8 cellular contexts compared by ENCODE assay signal in genomic region chr5:115170128-115170923, GRCh38. TPM values are rescaled to one million over a fixed set of nuclear protein-coding genes. Genes with fewer than 3 reads are reported as not detected.
DNase-seq lines count a peak whose midpoint lies in the region; ATAC-seq and TF ChIP-seq lines count a peak whose summit lies in the region.

No MANE protein-coding gene starts in this region.

- H3K27me3 ChIP-seq in ovary = no peaks in the 10 kb centered on the region

- TF ChIP-seq CTCF in fibroblast of villous mesenchyme (IDR thresholded peaks at IDR 0.05; ENCODE audit: insufficient read depth, low read depth, low read length) (no peak), ovary (IDR thresholded peaks at IDR 0.05) (no peak)

- no peak overlapping the region for H3K27ac ChIP-seq in ovary

- H3K36me3 Mint-ChIP-seq in activated CD4-positive, alpha-beta memory T cell treated with anti-CD3 and anti-CD28 coated beads for 36 hours = peaks cover 6% of the 10 kb centered on the region

- peaks cover 58% of the 10 kb centered on the region for H3K27me3 Mint-ChIP-seq in activated CD4-positive, alpha-beta memory T cell treated with anti-CD3 and anti-CD28 coated beads for 36 hours

- WGBS in ovary, 3 donors = 2 to 3% (median 2%) methylated on average over 39 to 70 of the region's 70 CpGs

- POLR2A ChIA-PET in activated CD4-positive, alpha-beta memory T cell treated with anti-CD3 and anti-CD28 coated beads for 36 hours (lab: Charles Lee) = no interaction called here

- TF ChIP-seq POLR2A in ovary (IDR thresholded peaks at IDR 0.05) = no peak

- peaks cover 12% of the 10 kb centered on the region for H3K9me3 Mint-ChIP-seq in activated CD4-positive, alpha-beta memory T cell treated with anti-CD3 and anti-CD28 coated beads for 36 hours

- intact Hi-C loops in activated CD4-positive, alpha-beta memory T cell treated with anti-CD3 and anti-CD28 coated beads for 36 hours (cut with micrococcal nuclease) = loop anchor here (1.0 to 5.0 kb wide), 6 partner anchors 9 to 457 kb away; partner anchors contain the start of genes CCDC112, FEM1C, PGGT1B and TMED7
- intact Hi-C loops in ovary (cut with DNase I) = no loop called here

- peaks cover 7% of the 10 kb centered on the region for H3K4me1 ChIP-seq in ovary (ENCODE audit: insufficient read depth)

- no peaks in the 10 kb centered on the region for H3K36me3 ChIP-seq in ovary

- H3K4me3 Mint-ChIP-seq in activated CD4-positive, alpha-beta memory T cell treated with anti-CD3 and anti-CD28 coated beads for 36 hours = peak overlapping the region; percentile 79

- no peaks in the 10 kb centered on the region for H3K9me3 ChIP-seq in ovary

- H3K4me3 ChIP-seq in fibroblast of villous mesenchyme (ENCODE audit: low read depth, low read length) (peak overlapping the region; percentile 82), ovary (peak overlapping the region; percentile 56)

- DNase-seq in COR-L47 (lab: John Stamatoyannopoulos, UW) (peak; percentile 82), fibroblast of villous mesenchyme (ENCODE audit: low read depth) (peak; percentile 39), ovary (peak in 1 of 5 donors; percentile 18), GF-D8 (lab: John Stamatoyannopoulos, UW) (no peak), mesenteric fat pad (ENCODE audit: low spot score) (no peak)
- peak; percentile 31 for DNase-seq in activated CD4-positive, alpha-beta memory T cell treated with anti-CD3 and anti-CD28 coated beads for 36 hours

- ATAC-seq in GM19455 (IDR thresholded peaks at IDR 0.05; ENCODE audit: unreplicated experiment) = peak; percentile 61
- ATAC-seq in HG03439 (IDR thresholded peaks at IDR 0.05; ENCODE audit: unreplicated experiment) = peak; percentile 43

- CTCF ChIA-PET in activated CD4-positive, alpha-beta memory T cell treated with anti-CD3 and anti-CD28 coated beads for 36 hours (lab: Charles Lee) = interaction anchor here (0.8 to 1.7 kb wide), 3 partner anchors 9 to 93 kb away, joined by 3 to 5 read pairs (median 3); no protein-coding TSS in a partner anchor

- TF ChIP-seq EP300 in ovary (IDR thresholded peaks at IDR 0.05) = no peak

- no peak overlapping the region for H3K27ac Mint-ChIP-seq in activated CD4-positive, alpha-beta memory T cell treated with anti-CD3 and anti-CD28 coated beads for 36 hours

- H3K4me1 Mint-ChIP-seq in activated CD4-positive, alpha-beta memory T cell treated with anti-CD3 and anti-CD28 coated beads for 36 hours (ENCODE audit: low read depth) = peaks cover 6% of the 10 kb centered on the region

RNA-seq across cellular contexts. Expression of gene TRIM36, which starts 0.6 kb away (rescaled TPM):
- not detected for total RNA-seq in activated CD4-positive, alpha-beta memory T cell treated with anti-CD3 and anti-CD28 coated beads for 36 hours
- total RNA-seq in fibroblast of villous mesenchyme (0.97 and 2.2 TPM in 2 replicates), ovary (10 to 100 TPM in 1 of 7 donors, 1 to 10 TPM in 6; 2.5 to 10.3 (median 4.1) TPM), mesenteric fat pad (1.3 TPM)
- 1 to 10 TPM; 1.5 to 2.6 TPM for polyA plus RNA-seq in ovary

Comparison
In these comparisons a context has a peak if more than half of its experiments do, and no peak if none do; other contexts are left out.
1. DNase-seq: peak in COR-L47 (single experiment), activated CD4-positive, alpha-beta memory T cell treated with anti-CD3 and anti-CD28 coated beads for 36 hours (single experiment) and fibroblast of villous mesenchyme (single experiment); none in GF-D8 (single experiment) and mesenteric fat pad (single experiment).